Comparison of ENCODE assay signal across 18 cellular contexts in the genomic region with DNA sequence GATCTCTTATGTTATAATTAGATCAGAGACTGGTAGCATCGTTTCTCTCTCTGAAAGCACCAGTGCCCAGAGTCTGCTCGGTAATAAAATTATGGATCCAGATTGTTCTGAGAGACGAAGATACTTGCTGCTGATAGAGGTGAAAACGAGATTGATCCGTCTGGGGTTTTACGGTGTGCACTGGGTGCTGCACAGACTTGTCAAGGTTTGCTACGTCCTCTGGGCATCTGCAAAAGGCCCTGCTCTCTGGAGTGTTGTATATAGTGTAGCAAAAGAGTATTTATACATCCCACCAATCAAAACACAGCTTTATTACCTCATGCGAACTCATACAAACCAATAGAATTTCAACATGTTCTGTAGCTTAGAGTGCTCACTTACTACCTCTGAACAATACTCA.
"Had no signal": no experiment of that assay in that cellular context is flagged by ENCODE, and none has a peak within 500 bp of the region (broad histone marks: within the 10 kb centered on the region; RNA-seq: fewer than 3 reads in every experiment).

No MANE protein-coding gene starts in this region.

- H3K4me1 ChIP-seq: body of pancreas, gastrocnemius medialis, heart right ventricle, lower lobe of right lung, right atrium auricular region, tibial nerve, vagina had no signal

- H3K9me3 ChIP-seq: body of pancreas, gastrocnemius medialis, heart right ventricle, lower lobe of right lung, right atrium auricular region, tibial nerve, vagina had no signal

- DNase-seq: activated CD4-positive, alpha-beta memory T cell treated with anti-CD3 and anti-CD28 coated beads, Interleukin-2, amount 10 ng/mL, durations not matched to agents 7 days and 5 days; activated gamma-delta T cell; activated naive CD8-positive, alpha-beta T cell treated with anti-CD3 and anti-CD28 coated beads for 36 hours; activated T-cell treated with anti-CD3 and anti-CD28 coated beads, Interleukin-2, amount 50 U/mL, for 4 hours; amygdala; body of pancreas; effector memory CD8-positive, alpha-beta T cell; gastrocnemius medialis; heart right ventricle; left colon; lower lobe of right lung; nephron progenitor cell; stimulated activated CD4-positive, alpha-beta T cell treated with anti-CD3 and anti-CD28 coated beads, Interleukin-2, amount 100 ng/mL, for 48 hours had no signal

- H3K36me3 ChIP-seq: gastrocnemius medialis had no signal

- H3K4me3 ChIP-seq: body of pancreas, gastrocnemius medialis, heart right ventricle, lower lobe of right lung, right atrium auricular region, tibial nerve, vagina had no signal

- H3K27ac ChIP-seq: body of pancreas, epithelial cell of prostate, gastrocnemius medialis, heart right ventricle, lower lobe of right lung, right atrium auricular region, tibial nerve, vagina had no signal

- ATAC-seq: body of pancreas; effector memory CD8-positive, alpha-beta T cell; gastrocnemius medialis; heart right ventricle; left colon; lower lobe of right lung; stimulated activated memory B cell treated with anti-CD40 and anti-IgM and Interleukin-4, amounts not matched to agents 10 μg/mL and 1 μg/mL and 100 μg/mL, for 72 hours had no signal

- H3K27me3 ChIP-seq: body of pancreas, gastrocnemius medialis, heart right ventricle, right atrium auricular region, tibial nerve, vagina had no signal
